Comparison of ENCODE assay signal across 18 cellular contexts in genomic region chr19:18798384-18799352, GRCh38. TPM values are rescaled to one million over a fixed set of nuclear protein-coding genes. Genes with fewer than 3 reads are reported as not detected.
DNase-seq lines count a peak whose midpoint lies in the region; ATAC-seq, FAIRE-seq and TF ChIP-seq lines count a peak whose summit lies in the region.
"Had no signal": no experiment of that assay in that cellular context is flagged by ENCODE, and none has a peak within 500 bp of the region (broad histone marks: within the 10 kb centered on the region; RNA-seq: fewer than 3 reads in every experiment).

No MANE protein-coding gene starts in this region.

- H3K9me3 ChIP-seq in Caco-2: no peaks in the 10 kb centered on the region
- no peaks in the 10 kb centered on the region for H3K9me3 ChIP-seq in endodermal cell (ENCODE audit: control insufficient read depth, low read length)
- peaks cover 0 to 2% of the 10 kb centered on the region in 2 donors for H3K9me3 ChIP-seq in neuronal stem cell (replicated peaks in 1 of 2; ENCODE audit: control insufficient read depth in 2 of 2, insufficient read depth in 1 of 2, low read depth in 1 of 2, low read length in 2 of 2)

- CTCF ChIA-PET in Caco-2 (lab: Charles Lee): interaction anchor here (0.6 to 1.4 kb wide), 2 partner anchors 34 to 58 kb away, joined by 3 to 5 read pairs; partner anchors contain the start of gene UPF1

- peak overlapping the region; percentile 31 for H3K18ac ChIP-seq in neuronal stem cell (ENCODE audit: low read length)

- H3K27ac ChIP-seq in endodermal cell (ENCODE audit: low read depth, low read length): no peak overlapping the region
- no peak overlapping the region for H3K27ac ChIP-seq in neuronal stem cell (replicated peaks; ENCODE audit: low read length)

- H3K4me3 ChIP-seq in Caco-2 (ENCODE audit: low read depth, low read length): no peak overlapping the region
- no peak overlapping the region for H3K4me3 ChIP-seq in endodermal cell (ENCODE audit: low read length)
- H3K4me3 ChIP-seq in neuronal stem cell (ENCODE audit: low read length in 2 of 2): no peak overlapping the region

- POLR2A ChIA-PET in Caco-2 (lab: Charles Lee): interaction anchor here (0.6 kb wide), 1 partner anchor 27 kb away, joined by 3 read pairs; no protein-coding TSS in a partner anchor

- H3K27me3 ChIP-seq in Caco-2 (replicated peaks; ENCODE audit: control insufficient read depth, insufficient read depth, low read length) (no peaks in the 10 kb centered on the region), endodermal cell (ENCODE audit: control insufficient read depth, insufficient read depth, low read length, poor library complexity, severe bottlenecking) (peaks cover 78% of the 10 kb centered on the region), neuronal stem cell (ENCODE audit: control insufficient read depth in 3 of 3, insufficient read depth in 3 of 3, low read depth in 1 of 3, low read length in 3 of 3) (peaks cover 0 to 32% (median 27%) of the 10 kb centered on the region in 3 experiments)

- H3K36me3 Mint-ChIP-seq in Caco-2 (ENCODE audit: insufficient read depth, unreplicated experiment): no peaks in the 10 kb centered on the region
- no peaks in the 10 kb centered on the region for H3K36me3 Mint-ChIP-seq in endodermal cell (ENCODE audit: low read depth)
- H3K36me3 Mint-ChIP-seq: stimulated activated memory B cell treated with anti-CD40 and anti-IgM and Interleukin-4, amounts not matched to agents 10 μg/mL and 1 μg/mL and 100 μg/mL, for 72 hours had no signal

- H3K4me1 Mint-ChIP-seq in Caco-2 (ENCODE audit: low read depth, unreplicated experiment): no peaks in the 10 kb centered on the region
- no peaks in the 10 kb centered on the region for H3K4me1 Mint-ChIP-seq in endodermal cell
- H3K4me1 Mint-ChIP-seq: stimulated activated memory B cell treated with anti-CD40 and anti-IgM and Interleukin-4, amounts not matched to agents 10 μg/mL and 1 μg/mL and 100 μg/mL, for 72 hours had no signal

- H3K9me3 Mint-ChIP-seq in Caco-2 (ENCODE audit: unreplicated experiment) (no peaks in the 10 kb centered on the region), endodermal cell (no peaks in the 10 kb centered on the region)
- H3K9me3 Mint-ChIP-seq: stimulated activated memory B cell treated with anti-CD40 and anti-IgM and Interleukin-4, amounts not matched to agents 10 μg/mL and 1 μg/mL and 100 μg/mL, for 72 hours had no signal

- peak overlapping the region; percentile 38 for H3K23ac ChIP-seq in neuronal stem cell (ENCODE audit: low read depth, low read length, poor library complexity)

- H3K36me3 ChIP-seq in Caco-2 (ENCODE audit: control insufficient read depth, insufficient read depth, low read length) (no peaks in the 10 kb centered on the region), endodermal cell (ENCODE audit: control insufficient read depth, insufficient read depth, low read length) (no peaks in the 10 kb centered on the region), neuronal stem cell (replicated peaks in 1 of 2; ENCODE audit: control insufficient read depth in 2 of 2, insufficient read depth in 2 of 2, low read length in 2 of 2) (no peaks in the 10 kb centered on the region)

- H3K4me1 ChIP-seq in Caco-2 (peaks cover 6% of the 10 kb centered on the region), endodermal cell (ENCODE audit: control insufficient read depth, insufficient read depth, low read length) (no peaks in the 10 kb centered on the region), neuronal stem cell (ENCODE audit: control insufficient read depth in 2 of 2, insufficient read depth in 1 of 2, low read depth in 1 of 2, low read length in 2 of 2) (peaks cover 0 to 8% of the 10 kb centered on the region in 2 donors)

- TF ChIP-seq CTCF in Caco-2 (IDR thresholded peaks at IDR 0.05; ENCODE audit: insufficient read depth in 1 of 2, low read depth in 1 of 2, low read length in 1 of 2, severe bottlenecking in 1 of 2, unreplicated experiment in 1 of 2) (peak in 1 of 2 experiments; percentile 13), endodermal cell (conservative IDR thresholded peaks at IDR 0.05) (peak; percentile 66)

- H3K14ac ChIP-seq in neuronal stem cell (ENCODE audit: low read length): peak overlapping the region; percentile 74

- peak overlapping the region; percentile 3 for H2BK5ac ChIP-seq in neuronal stem cell (ENCODE audit: low read length)

- H2AK5ac ChIP-seq in neuronal stem cell (ENCODE audit: low read depth, low read length): no peak overlapping the region

- peak overlapping the region; percentile 47 for H3K4me3 Mint-ChIP-seq in Caco-2 (ENCODE audit: unreplicated experiment)
- no peak overlapping the region for H3K4me3 Mint-ChIP-seq in endodermal cell
- H3K4me3 Mint-ChIP-seq: stimulated activated memory B cell treated with anti-CD40 and anti-IgM and Interleukin-4, amounts not matched to agents 10 μg/mL and 1 μg/mL and 100 μg/mL, for 72 hours had no signal

- no peak overlapping the region for H3K27ac Mint-ChIP-seq in Caco-2 (ENCODE audit: unreplicated experiment)
- H3K27ac Mint-ChIP-seq in endodermal cell: no peak overlapping the region
- H3K27ac Mint-ChIP-seq: stimulated activated memory B cell treated with anti-CD40 and anti-IgM and Interleukin-4, amounts not matched to agents 10 μg/mL and 1 μg/mL and 100 μg/mL, for 72 hours had no signal

- no peak overlapping the region for H4K91ac ChIP-seq in neuronal stem cell (ENCODE audit: low read depth, low read length, poor library complexity)

- BruUV-seq in Caco-2 (replicated peaks; lab: Mats Ljungman, UMichigan): no TSS peak

- FAIRE-seq in HTR-8/SVneo (lab: Jason Lieb, UNC): peak; percentile 81
- FAIRE-seq: astrocyte had no signal

- no peak overlapping the region for H2BK15ac ChIP-seq in neuronal stem cell (ENCODE audit: low read length)

- intact Hi-C loops in Caco-2 (cut with micrococcal nuclease; ENCODE audit: unreplicated experiment): loop anchor here (5.0 kb wide), 1 partner anchor 34 kb away; the partner anchor contains the start of gene UPF1

- no peak for ATAC-seq in GM21515 (IDR thresholded peaks at IDR 0.05; ENCODE audit: unreplicated experiment)
- ATAC-seq: stimulated activated memory B cell treated with anti-CD40 and anti-IgM and Interleukin-4, amounts not matched to agents 10 μg/mL and 1 μg/mL and 100 μg/mL, for 72 hours had no signal

- H3K27me3 Mint-ChIP-seq in Caco-2 (ENCODE audit: insufficient read depth, unreplicated experiment): no peaks in the 10 kb centered on the region
- peaks cover 50% of the 10 kb centered on the region for H3K27me3 Mint-ChIP-seq in endodermal cell (ENCODE audit: insufficient read depth)

- H3K9ac ChIP-seq in endodermal cell (ENCODE audit: extremely low read depth, low read length, poor library complexity, severe bottlenecking) (no peak overlapping the region), neuronal stem cell (ENCODE audit: low read depth, low read length, poor library complexity) (no peak overlapping the region)

- no peak overlapping the region for H2AFZ ChIP-seq in neuronal stem cell (ENCODE audit: low read length)

- no peak overlapping the region for H2BK12ac ChIP-seq in neuronal stem cell (ENCODE audit: low read length)

- DNase-seq in Caco-2: peak; percentile 67 to 84
- no peak for DNase-seq in HTR-8/SVneo (ENCODE audit: insufficient read length, low spot score)
- DNase-seq in endodermal cell: peak; percentile 70
- DNase-seq in neuronal stem cell (ENCODE audit: low spot score): no peak
- DNase-seq in hippocampal formation (lab: John Stamatoyannopoulos, UW): no peak
- DNase-seq in COLO829 (ENCODE audit: low spot score): no peak
- no peak for DNase-seq in DMS 273 treated with DMSO at 0.1 percent for 48 hours (lab: John Stamatoyannopoulos, UW)
- DNase-seq: activated CD4-positive, CD25-positive, alpha-beta regulatory T cell treated with anti-CD3 and anti-CD28 coated beads, Interleukin-2, amount 50 U/mL, for 72 hours; activated CD8-positive, alpha-beta memory T cell treated with anti-CD3 and anti-CD28 coated beads, Interleukin-2, amount 50 U/mL, for 48 hours; activated naive CD4-positive, alpha-beta T cell; dermis blood vessel endothelial cell; DMS79 treated with DMSO at 0.1 percent for 48 hours; head of caudate nucleus; NCI-H1048 had no signal

- 65 to 75% methylated on average over 11 to 22 of the region's 22 CpGs for WGBS in endodermal cell (ENCODE audit: insufficient coverage in 1 of 2, insufficient read length in 1 of 2), 2 experiments
- no CpG with 5 or more reads among the region's 22 CpGs for WGBS in neuronal stem cell (ENCODE audit: extremely low coverage in 2 of 2, insufficient read length in 2 of 2, insufficient replicate concordance in 1 of 2), 2 donors

- H3K4me2 ChIP-seq in neuronal stem cell (ENCODE audit: insufficient read depth, low read length, poor library complexity, severe bottlenecking): peak overlapping the region; percentile 22

- no peak overlapping the region for H3K4ac ChIP-seq in neuronal stem cell (ENCODE audit: low read length)

- no peak overlapping the region for H2BK120ac ChIP-seq in neuronal stem cell (ENCODE audit: low read depth, low read length)

- no peaks in the 10 kb centered on the region for H3K79me1 ChIP-seq in neuronal stem cell (ENCODE audit: low read depth, low read length)

- H4K8ac ChIP-seq in neuronal stem cell (ENCODE audit: low read depth, low read length): no peak overlapping the region

RNA-seq across cellular contexts. Expression of gene COMP, which starts 7.6 kb away (rescaled TPM):
- total RNA-seq in Caco-2 (2022) (0.14 and 0.16 TPM in 2 replicates), endodermal cell (not detected)
- 0.96 TPM for polyA plus RNA-seq in endodermal cell (2013, experiment 1 of 2)
- 1.8 TPM for polyA plus RNA-seq in endodermal cell (2013, experiment 2 of 2)
- 0.01 TPM for polyA plus RNA-seq in neuronal stem cell (2013, experiment 1 of 2)
- polyA plus RNA-seq in neuronal stem cell (2013, experiment 2 of 2): not detected
- total RNA-seq: dermis blood vessel endothelial cell; T-helper 2 cell treated with Interferon-gamma antibody and Interleukin-4, amounts not matched to agents 100 ng/mL and 5 ng/mL, for 36 hours had no signal

RNA-seq across cellular contexts. Expression of gene UPF1, which starts 33.1 kb away (rescaled TPM):
- total RNA-seq in Caco-2 (2022) (93.8 and 96.6 TPM in 2 replicates), endodermal cell (10 to 100 TPM; 82.1 to 87.3 TPM)
- 38.3 TPM for polyA plus RNA-seq in endodermal cell (2013, experiment 1 of 2)
- polyA plus RNA-seq in endodermal cell (2013, experiment 2 of 2): 37.6 TPM
- 17.2 TPM for polyA plus RNA-seq in neuronal stem cell (2013, experiment 1 of 2)
- polyA plus RNA-seq in neuronal stem cell (2013, experiment 2 of 2): 16.5 TPM

Comparison
In these comparisons a context has a peak if more than half of its experiments do, and no peak if none do; other contexts are left out.
1. DNase-seq: peak in Caco-2 (2 of 2) and endodermal cell (single experiment); none in HTR-8/SVneo (single experiment), neuronal stem cell (single experiment), hippocampal formation (0 of 2), COLO829 (single experiment) and DMS 273 treated with DMSO at 0.1 percent for 48 hours (single experiment).